ENCODE assay signal across 8 cellular contexts in genomic region chr3:172102123-172102882, GRCh38.
DNase-seq lines count a peak whose midpoint lies in the region; ATAC-seq, FAIRE-seq and TF ChIP-seq lines count a peak whose summit lies in the region.

No MANE protein-coding gene starts in this region.

- intact Hi-C loops in Right ventricle myocardium superior (cut with DNase I) (no loop called here), left cardiac atrium (cut with DNase I) (no loop called here), OCI-LY7 (cut with micrococcal nuclease; ENCODE audit: unreplicated experiment) (loop anchor here (5.0 kb wide), 1 partner anchor 125 kb away; no protein-coding TSS in a partner anchor)

- peaks cover 99% of the 10 kb centered on the region for H3K4me1 ChIP-seq in OCI-LY7 (ENCODE audit: insufficient read depth, low read length, poor library complexity, severe bottlenecking)

- peak overlapping the region; percentile 20 for H3K4me3 Mint-ChIP-seq in central memory CD8-positive, alpha-beta T cell
- peak overlapping the region; percentile 25 to 62 for H3K4me3 Mint-ChIP-seq in stimulated activated naive B cell treated with anti-CD40 and anti-IgM and Interleukin-4, amounts not matched to agents 10 μg/mL and 1 μg/mL and 100 μg/mL, for 72 hours

- H3K27ac Mint-ChIP-seq in central memory CD8-positive, alpha-beta T cell (ENCODE audit: low read depth): peak overlapping the region; percentile 71
- H3K27ac Mint-ChIP-seq in stimulated activated naive B cell treated with anti-CD40 and anti-IgM and Interleukin-4, amounts not matched to agents 10 μg/mL and 1 μg/mL and 100 μg/mL, for 72 hours: no peak overlapping the region

- ATAC-seq in Right ventricle myocardium superior (ENCODE audit: poor library complexity) (no peak), left cardiac atrium (no peak)
- peak; percentile 40 for ATAC-seq in central memory CD8-positive, alpha-beta T cell (replicated peaks; ENCODE audit: extremely low read depth, poor library complexity, severe bottlenecking)
- ATAC-seq in stimulated activated naive B cell treated with anti-CD40 and anti-IgM and Interleukin-4, amounts not matched to agents 10 μg/mL and 1 μg/mL and 100 μg/mL, for 72 hours (replicated peaks): peak in 1 of 2 donors; percentile 16

- BruUV-seq in OCI-LY7 (replicated peaks; lab: Mats Ljungman, UMichigan): TSS peak; percentile 97

- peaks cover 7% of the 10 kb centered on the region; the same call in 1 of the 2 replicates for H4K20me1 ChIP-seq in OCI-LY7 (ENCODE audit: insufficient read depth, low read length)

- peak overlapping the region; percentile 83 for H3K4me2 ChIP-seq in OCI-LY7 (ENCODE audit: low read length)

- H3K9me3 ChIP-seq in OCI-LY7 (ENCODE audit: low read length): no peaks in the 10 kb centered on the region

- CTCF ChIA-PET in OCI-LY7 (lab: Charles Lee; ENCODE audit: unreplicated experiment): interaction anchor here (0.9 to 1.2 kb wide), 2 partner anchors 11 to 60 kb away, joined by 3 to 4 read pairs; no protein-coding TSS in a partner anchor

- H3K4me1 Mint-ChIP-seq in central memory CD8-positive, alpha-beta T cell: peaks cover 44% of the 10 kb centered on the region
- H3K4me1 Mint-ChIP-seq in stimulated activated naive B cell treated with anti-CD40 and anti-IgM and Interleukin-4, amounts not matched to agents 10 μg/mL and 1 μg/mL and 100 μg/mL, for 72 hours: peaks cover 19 to 36% of the 10 kb centered on the region in 2 donors

- peak overlapping the region; percentile 24; the same call in 1 of the 2 replicates for H2AFZ ChIP-seq in OCI-LY7 (ENCODE audit: low read length)

- POLR2A ChIA-PET in OCI-LY7 (lab: Charles Lee): interaction anchor here (0.5 to 4.8 kb wide), 23 partner anchors 10 to 199 kb away, joined by 3 to 35 read pairs (median 5); partner anchors contain the start of gene FNDC3B

- no peaks in the 10 kb centered on the region for H3K36me3 ChIP-seq in OCI-LY7 (ENCODE audit: insufficient read depth, low read length)

- TF ChIP-seq CTCF in OCI-LY7 (conservative IDR thresholded peaks at IDR 0.05; ENCODE audit: low read length): no peak

- peaks cover 11% of the 10 kb centered on the region for H3K36me3 Mint-ChIP-seq in central memory CD8-positive, alpha-beta T cell (ENCODE audit: insufficient read depth)
- H3K36me3 Mint-ChIP-seq in stimulated activated naive B cell treated with anti-CD40 and anti-IgM and Interleukin-4, amounts not matched to agents 10 μg/mL and 1 μg/mL and 100 μg/mL, for 72 hours: peaks cover 3 to 4% of the 10 kb centered on the region in 2 donors

- DNase-seq in Right ventricle myocardium superior (peak; percentile 44), left cardiac atrium (no peak), OCI-LY7 (ENCODE audit: low spot score) (peak; percentile 80), retina (no peak), HCEC 1CT (no peak), HTR-8/SVneo (ENCODE audit: insufficient read length, low spot score) (no peak)
- peak in 1 of 2 donors; percentile 15 for DNase-seq in central memory CD8-positive, alpha-beta T cell (ENCODE audit: low spot score in 2 of 2)
- no peak for DNase-seq in stimulated activated naive B cell treated with anti-CD40 and anti-IgM and Interleukin-4, amounts not matched to agents 10 μg/mL and 1 μg/mL and 100 μg/mL, for 72 hours

- no peaks in the 10 kb centered on the region for H3K27me3 Mint-ChIP-seq in central memory CD8-positive, alpha-beta T cell
- H3K27me3 Mint-ChIP-seq in stimulated activated naive B cell treated with anti-CD40 and anti-IgM and Interleukin-4, amounts not matched to agents 10 μg/mL and 1 μg/mL and 100 μg/mL, for 72 hours: peaks cover 33 to 43% of the 10 kb centered on the region in 2 donors

- no peak for FAIRE-seq in HTR-8/SVneo (lab: Jason Lieb, UNC)

- H3K4me3 ChIP-seq in OCI-LY7 (ENCODE audit: low read depth, low read length, poor library complexity, severe bottlenecking): peak overlapping the region; percentile 53

- no peaks in the 10 kb centered on the region for H3K9me3 Mint-ChIP-seq in central memory CD8-positive, alpha-beta T cell
- no peaks in the 10 kb centered on the region for H3K9me3 Mint-ChIP-seq in stimulated activated naive B cell treated with anti-CD40 and anti-IgM and Interleukin-4, amounts not matched to agents 10 μg/mL and 1 μg/mL and 100 μg/mL, for 72 hours

- H3K27ac ChIP-seq in OCI-LY7 (ENCODE audit: low read depth, low read length, poor library complexity, severe bottlenecking): peak overlapping the region; percentile 96

- peaks cover 65% of the 10 kb centered on the region; the same call in 1 of the 2 replicates for H3K79me2 ChIP-seq in OCI-LY7 (ENCODE audit: insufficient read depth, low read depth, low read length)

- H3K9me2 ChIP-seq in OCI-LY7 (ENCODE audit: insufficient read depth, low read length): no peaks in the 10 kb centered on the region

Comparison
In these comparisons a context has a peak if more than half of its experiments do, and no peak if none do; other contexts are left out.
1. DNase-seq: peak in Right ventricle myocardium superior (single experiment) and OCI-LY7 (single experiment); none in left cardiac atrium (single experiment), stimulated activated naive B cell treated with anti-CD40 and anti-IgM and Interleukin-4, amounts not matched to agents 10 μg/mL and 1 μg/mL and 100 μg/mL, for 72 hours (single experiment), retina (single experiment), HCEC 1CT (single experiment) and HTR-8/SVneo (single experiment).